Comparison of ENCODE assay signal across 8 cellular contexts in the genomic region with DNA sequence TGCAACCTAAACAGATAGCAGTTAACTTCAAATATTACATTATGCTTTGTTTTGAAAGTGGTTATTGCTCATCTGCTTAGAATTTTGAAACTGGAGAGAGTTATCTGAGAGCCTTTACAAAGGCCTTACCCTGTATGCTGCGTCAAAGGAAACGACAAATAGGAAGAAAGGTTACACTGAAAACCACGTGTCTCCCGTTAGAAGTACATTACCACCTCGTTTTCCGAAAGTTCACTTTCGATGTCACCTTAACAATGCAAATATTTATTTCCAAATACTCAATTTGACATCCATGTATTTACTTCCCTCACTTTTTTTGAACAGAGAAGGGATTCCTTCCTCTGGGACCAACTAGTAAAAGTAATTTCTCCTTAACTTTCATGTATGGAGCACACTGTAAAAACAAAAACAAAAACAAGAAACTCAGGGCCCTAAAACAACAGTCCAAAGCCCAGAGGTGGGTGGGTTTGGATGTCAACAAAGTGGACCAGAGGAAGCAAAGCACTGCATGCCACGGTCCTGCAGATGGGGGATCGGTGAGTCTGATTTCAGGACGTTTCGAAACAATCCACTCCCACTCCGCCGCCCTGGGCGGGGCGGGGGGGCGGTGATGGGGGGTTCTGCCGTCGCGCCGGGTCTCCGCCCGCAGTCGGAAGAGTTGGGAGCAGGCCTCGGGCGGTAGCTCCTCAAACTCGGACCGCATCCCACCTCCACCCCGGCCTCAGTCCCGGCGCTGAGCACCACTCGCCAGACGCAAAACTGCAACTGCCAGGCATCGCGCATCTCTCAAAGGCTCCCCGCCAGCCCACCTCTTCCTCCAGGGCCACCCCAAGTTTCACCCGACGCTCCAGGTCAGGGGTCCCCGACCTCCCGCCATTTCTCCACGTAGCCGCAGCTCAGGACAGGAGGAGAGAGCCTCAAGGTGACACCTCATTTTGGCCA. TPM values are rescaled to one million over a fixed set of nuclear protein-coding genes. Genes with fewer than 3 reads are reported as not detected.
DNase-seq lines count a peak whose midpoint lies in the region; ATAC-seq and TF ChIP-seq lines count a peak whose summit lies in the region.

No MANE protein-coding gene starts in this region.

- TF ChIP-seq CTCF in AG10803 (conservative IDR thresholded peaks at IDR 0.05; ENCODE audit: low read length) (no peak), tibial nerve (IDR thresholded peaks at IDR 0.05) (no peak)

- H3K14ac ChIP-seq in neuronal stem cell (ENCODE audit: low read length): peak overlapping the region; percentile 90

- peak overlapping the region; percentile 97 for H3K27ac ChIP-seq in neuronal stem cell (replicated peaks; ENCODE audit: low read length)
- H3K27ac ChIP-seq in tibial nerve: peak overlapping the region; percentile 63 to 97 (median 95)

- peak overlapping the region; percentile 80 for H3K4ac ChIP-seq in neuronal stem cell (ENCODE audit: low read length)

- no peak for TF ChIP-seq EP300 in tibial nerve (IDR thresholded peaks at IDR 0.05)

- H3K9me3 ChIP-seq in neuronal stem cell (replicated peaks in 1 of 2; ENCODE audit: control insufficient read depth in 2 of 2, insufficient read depth in 1 of 2, low read depth in 1 of 2, low read length in 2 of 2) (peaks cover 0 to 9% of the 10 kb centered on the region in 2 donors), tibial nerve (no peaks in the 10 kb centered on the region)

- DNase-seq in AG10803 (ENCODE audit: low read depth) (peak; percentile 62), RKO (ENCODE audit: low spot score) (peak; percentile 71), foreskin melanocyte (peak; percentile 38), neuronal stem cell (ENCODE audit: low spot score) (peak; percentile 32), tibial nerve (ENCODE audit: low spot score in 2 of 2) (peak in 1 of 2 donors; percentile 29)
- DNase-seq in activated gamma-delta T cell treated with anti-CD3 and anti-CD28 coated beads, Interleukin-2, amount 50 U/mL, for 16 hours (ENCODE audit: low read depth): peak; percentile 46

- H3K4me2 ChIP-seq in neuronal stem cell (ENCODE audit: insufficient read depth, low read length, poor library complexity, severe bottlenecking): peak overlapping the region; percentile 85

- peak overlapping the region; percentile 99 for H3K18ac ChIP-seq in neuronal stem cell (ENCODE audit: low read length)

- H2AK5ac ChIP-seq in neuronal stem cell (ENCODE audit: low read depth, low read length): peak overlapping the region; percentile 91

- H2BK12ac ChIP-seq in neuronal stem cell (ENCODE audit: low read length): peak overlapping the region; percentile 85

- no peak overlapping the region for H4K8ac ChIP-seq in neuronal stem cell (ENCODE audit: low read depth, low read length)

- peak overlapping the region; percentile 98 for H3K23ac ChIP-seq in neuronal stem cell (ENCODE audit: low read depth, low read length, poor library complexity)

- H2BK15ac ChIP-seq in neuronal stem cell (ENCODE audit: low read length): peak overlapping the region; percentile 95

- H3K4me1 ChIP-seq in neuronal stem cell (ENCODE audit: control insufficient read depth in 2 of 2, insufficient read depth in 1 of 2, low read depth in 1 of 2, low read length in 2 of 2): peaks cover 12 to 13% of the 10 kb centered on the region in 2 donors
- H3K4me1 ChIP-seq in tibial nerve: peaks cover 0 to 40% (median 25%) of the 10 kb centered on the region in 4 donors

- H3K4me3 ChIP-seq in AG10803 (ENCODE audit: low read length): peak overlapping the region; percentile 84
- H3K4me3 ChIP-seq in neuronal stem cell (ENCODE audit: low read length in 2 of 2): peak overlapping the region; percentile 96 to 98
- peak overlapping the region; percentile 59 to 96 (median 82) for H3K4me3 ChIP-seq in tibial nerve

- H3K27me3 ChIP-seq in neuronal stem cell (ENCODE audit: control insufficient read depth in 3 of 3, insufficient read depth in 3 of 3, low read depth in 1 of 3, low read length in 3 of 3) (no peaks in the 10 kb centered on the region), tibial nerve (no peaks in the 10 kb centered on the region)

- no peak for TF ChIP-seq POLR2A in tibial nerve (IDR thresholded peaks at IDR 0.05)

- H2BK120ac ChIP-seq in neuronal stem cell (ENCODE audit: low read depth, low read length): peak overlapping the region; percentile 85

- H3K36me3 ChIP-seq in neuronal stem cell (replicated peaks in 1 of 2; ENCODE audit: control insufficient read depth in 2 of 2, insufficient read depth in 2 of 2, low read length in 2 of 2) (peaks cover 0 to 6% of the 10 kb centered on the region in 2 donors), tibial nerve (no peaks in the 10 kb centered on the region)

- H3K79me1 ChIP-seq in neuronal stem cell (ENCODE audit: low read depth, low read length): peaks cover 3% of the 10 kb centered on the region

- H2BK5ac ChIP-seq in neuronal stem cell (ENCODE audit: low read length): peak overlapping the region; percentile 93

- no CpG with 5 or more reads among the region's 41 CpGs for whole genome bisulfite sequencing in neuronal stem cell (ENCODE audit: extremely low coverage in 2 of 2, insufficient read length in 2 of 2, insufficient replicate concordance in 1 of 2), 2 donors
- 0 to 1% methylated on average over 19 to 41 of the region's 41 CpGs for WGBS in tibial nerve, 2 donors

- ATAC-seq in GM18868 (IDR thresholded peaks at IDR 0.05; ENCODE audit: unreplicated experiment): peak; percentile 8
- peak; percentile 21 for ATAC-seq in HG03354 (IDR thresholded peaks at IDR 0.05; ENCODE audit: poor library complexity, severe bottlenecking, unreplicated experiment)

- peak overlapping the region; percentile 99 for H3K9ac ChIP-seq in neuronal stem cell (ENCODE audit: low read depth, low read length, poor library complexity)

- no peak overlapping the region for H4K91ac ChIP-seq in neuronal stem cell (ENCODE audit: low read depth, low read length, poor library complexity)

- H2AFZ ChIP-seq in neuronal stem cell (ENCODE audit: low read length): peak overlapping the region; percentile 95

RNA-seq across cellular contexts. Expression of a gene that starts 0.8 kb away (rescaled TPM):
- 41.9 TPM for polyA plus RNA-seq in neuronal stem cell (2013, experiment 1 of 2)
- polyA plus RNA-seq in neuronal stem cell (2013, experiment 2 of 2): 42.3 TPM
- 10 to 100 TPM; 23.4 to 46.1 (median 32.5) TPM for total RNA-seq in tibial nerve

RNA-seq across cellular contexts. Expression of a gene that starts 10.2 kb away (rescaled TPM):
- polyA plus RNA-seq in neuronal stem cell (2013, experiment 1 of 2): 0.26 TPM
- 0.35 TPM for polyA plus RNA-seq in neuronal stem cell (2013, experiment 2 of 2)
- total RNA-seq in tibial nerve: 1 to 10 TPM in 3 of 4 donors, under 1 TPM in 1; 0.98 to 3.1 (median 1.3) TPM
